ENCODE assay signal across 8 cellular contexts in the genomic region with DNA sequence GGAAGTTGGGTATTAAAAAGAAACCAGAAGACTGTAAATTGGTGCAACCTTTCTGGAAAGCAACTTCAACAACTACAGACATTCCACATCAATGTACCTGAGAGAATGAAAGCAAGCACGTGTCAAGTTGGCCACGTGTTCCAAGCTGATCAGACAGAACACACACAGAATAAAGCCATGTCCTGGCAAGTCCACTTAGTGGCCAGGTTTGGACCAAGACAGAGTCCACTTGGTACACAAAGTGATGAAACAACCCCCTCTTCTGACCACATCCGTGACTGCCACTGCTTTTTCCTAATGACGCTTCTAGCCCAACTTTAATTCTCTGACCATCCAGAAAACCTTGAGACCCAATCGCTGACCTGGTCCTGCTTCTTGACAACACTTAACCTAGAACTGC.
DNase-seq lines count a peak whose midpoint lies in the region; ATAC-seq, FAIRE-seq and TF ChIP-seq lines count a peak whose summit lies in the region.

No MANE protein-coding gene starts in this region.

- H3K4me1 ChIP-seq in GM23248 (ENCODE audit: insufficient read depth) (no peaks in the 10 kb centered on the region), keratinocyte (ENCODE audit: control insufficient read depth, extremely low read depth, insufficient read depth, low read length) (peaks cover 16% of the 10 kb centered on the region)

- DNase-seq in ACHN (peak; percentile 9), GM23248 (peak; percentile 55), amniotic epithelial cell (ENCODE audit: low read depth) (peak; percentile 15), keratinocyte (ENCODE audit: low read depth, low spot score) (no peak), 8988T (no peak)

- no peaks in the 10 kb centered on the region for H3K79me2 ChIP-seq in GM23248 (ENCODE audit: insufficient read depth)
- no peaks in the 10 kb centered on the region for H3K79me2 ChIP-seq in keratinocyte (ENCODE audit: control insufficient read depth, insufficient read depth, low read length)

- peaks cover 4% of the 10 kb centered on the region for H3K27me3 ChIP-seq in GM23248 (replicated peaks; ENCODE audit: insufficient read depth)
- H3K27me3 ChIP-seq in keratinocyte (ENCODE audit: control insufficient read depth, extremely low read depth, insufficient read depth, low read length), result no peaks in the 10 kb centered on the region

- H3K9me3 ChIP-seq in GM23248 (ENCODE audit: low read depth), result no peaks in the 10 kb centered on the region
- H3K9me3 ChIP-seq in keratinocyte (ENCODE audit: control insufficient read depth, low read depth, low read length), result no peaks in the 10 kb centered on the region

- H3K4me3 ChIP-seq in GM23248 (no peak overlapping the region), keratinocyte (ENCODE audit: control insufficient read depth in 2 of 3, extremely low read depth in 1 of 3, insufficient read depth in 2 of 3, low read depth in 1 of 3, low read length in 3 of 3) (no peak overlapping the region)

- H4K20me1 ChIP-seq in GM23248 (ENCODE audit: insufficient read depth) (no peaks in the 10 kb centered on the region), keratinocyte (ENCODE audit: control insufficient read depth, extremely low read depth, insufficient read depth, low read length) (no peaks in the 10 kb centered on the region)

- H3K4me2 ChIP-seq in GM23248 (ENCODE audit: unreplicated experiment) (no peak overlapping the region), keratinocyte (ENCODE audit: control insufficient read depth, extremely low read depth, insufficient read depth, low read depth, low read length) (no peak overlapping the region)

- no peaks in the 10 kb centered on the region for H3K36me3 ChIP-seq in GM23248 (ENCODE audit: low read depth)
- no peaks in the 10 kb centered on the region for H3K36me3 ChIP-seq in keratinocyte (ENCODE audit: control insufficient read depth in 2 of 2, extremely low read depth in 1 of 2, insufficient read depth in 2 of 2, low read length in 2 of 2)

- in situ Hi-C loops in ACHN (cut with HindIII; ENCODE audit: low pct_ligation_motif_present, low pct_unique_long_range_greater_than_20kb, low sequenced_read_pairs), result no loop called here
- in situ Hi-C loops in GM23248 (cut with MboI), result no loop called here

- H3K9me1 ChIP-seq in keratinocyte (ENCODE audit: control insufficient read depth, extremely low read depth, insufficient read depth, low read length), result no peaks in the 10 kb centered on the region

- WGBS in GM23248 (ENCODE audit: low coverage in 1 of 2, low lambda C conversion rate in 2 of 2, missing lambda C conversion rate in 2 of 2), 2 experiments, result 12 to 21% methylated on average over 5 of the region's 5 CpGs

- H3K27ac ChIP-seq in GM23248 (no peak overlapping the region), keratinocyte (ENCODE audit: control insufficient read depth, insufficient read depth, low read length) (no peak overlapping the region)

- dilution Hi-C loops in keratinocyte (cut with MboI; ENCODE audit: extremely low pct_ligation_motif_present, low sequenced_read_pairs), result no loop called here

- ATAC-seq in GM21529 (IDR thresholded peaks at IDR 0.05; ENCODE audit: unreplicated experiment) (no peak), GM18517 (IDR thresholded peaks at IDR 0.05; ENCODE audit: unreplicated experiment) (no peak), HG03039 (IDR thresholded peaks at IDR 0.05; ENCODE audit: unreplicated experiment) (no peak)

- H3F3A ChIP-seq in GM23248 (ENCODE audit: insufficient read depth), result no peaks in the 10 kb centered on the region

- FAIRE-seq in keratinocyte (lab: Jason Lieb, UNC), result peak; percentile 56

- no peaks in the 10 kb centered on the region for H3K9me2 ChIP-seq in GM23248 (ENCODE audit: insufficient read depth)

- TF ChIP-seq CTCF in keratinocyte (optimal IDR thresholded peaks at IDR 0.05 in 1 of 3, IDR thresholded peaks at IDR 0.05 in 1 of 3, conservative IDR thresholded peaks at IDR 0.05 in 1 of 3; ENCODE audit: extremely low read depth in 1 of 3, insufficient read depth in 2 of 3, low read length in 3 of 3), result peak; percentile 28 to 73 (median 58)

- H3K9ac ChIP-seq in GM23248, result no peak overlapping the region
- no peak overlapping the region for H3K9ac ChIP-seq in keratinocyte (ENCODE audit: control insufficient read depth, extremely low read depth, insufficient read depth, low read length)

- H2AFZ ChIP-seq in GM23248, result no peak overlapping the region
- no peak overlapping the region for H2AFZ ChIP-seq in keratinocyte (ENCODE audit: control insufficient read depth, low read length)

Comparison
In these comparisons a context has a peak if more than half of its experiments do, and no peak if none do; other contexts are left out.
1. DNase-seq: peak in ACHN (single experiment), GM23248 (single experiment) and amniotic epithelial cell (single experiment); none in keratinocyte (single experiment) and 8988T (single experiment).